In genomic region chr4:188201851-188202250, GRCh38 we compare ENCODE assay signal across 24 cellular contexts.
DNase-seq lines count a peak whose midpoint lies in the region; ATAC-seq, FAIRE-seq and TF ChIP-seq lines count a peak whose summit lies in the region.
"Had no signal": no experiment of that assay in that cellular context is flagged by ENCODE, and none has a peak within 500 bp of the region (broad histone marks: within the 10 kb centered on the region; RNA-seq: fewer than 3 reads in every experiment).

No MANE protein-coding gene starts in this region.

- H3K9me3 Mint-ChIP-seq in astrocyte (ENCODE audit: unreplicated experiment): no peaks in the 10 kb centered on the region

- H3K4me1 ChIP-seq in astrocyte (ENCODE audit: insufficient read depth, low read length): no peaks in the 10 kb centered on the region
- H3K4me1 ChIP-seq: BLaER1 treated with 17β-estradiol and CSF1 and Interleukin-3, amounts not matched to agents 10 nM and 100 nM had no signal

- H3K27ac Mint-ChIP-seq in astrocyte (ENCODE audit: unreplicated experiment): no peak overlapping the region
- H3K27ac Mint-ChIP-seq: CD8-positive, alpha-beta T cell; GM23338 had no signal

- in situ Hi-C loops in GM13976 (cut with MboI; ENCODE audit: low sequenced_read_pairs, unreplicated experiment): no loop called here

- H3K4me2 ChIP-seq in astrocyte (ENCODE audit: low read length): no peak overlapping the region
- H3K4me2 ChIP-seq: BLaER1 treated with 17β-estradiol and CSF1 and Interleukin-3, amounts not matched to agents 10 nM and 100 nM; GM23338; KMS-11; SK-N-SH had no signal

- no peak overlapping the region for H3K4me3 Mint-ChIP-seq in astrocyte (ENCODE audit: unreplicated experiment)
- H3K4me3 Mint-ChIP-seq: CD8-positive, alpha-beta T cell; GM23338 had no signal

- no peaks in the 10 kb centered on the region for H3K79me2 ChIP-seq in astrocyte (ENCODE audit: insufficient read depth, low read length)

- no peaks in the 10 kb centered on the region for H3K27me3 Mint-ChIP-seq in astrocyte (ENCODE audit: low read depth, unreplicated experiment)

- H3K4me3 ChIP-seq in astrocyte (ENCODE audit: insufficient read depth, low read depth, low read length): no peak overlapping the region
- H3K4me3 ChIP-seq: BLaER1 treated with 17β-estradiol and CSF1 and Interleukin-3, amounts not matched to agents 10 nM and 100 nM; GM23338 had no signal

- H4K20me1 ChIP-seq in astrocyte (ENCODE audit: insufficient read depth, low read length): no peaks in the 10 kb centered on the region
- H4K20me1 ChIP-seq: BLaER1 treated with 17β-estradiol and CSF1 and Interleukin-3, amounts not matched to agents 10 nM and 100 nM had no signal

- H3K4me1 Mint-ChIP-seq in astrocyte (ENCODE audit: low read depth, unreplicated experiment): peaks cover 13% of the 10 kb centered on the region

- CTCF ChIA-PET in HEK293T (lab: Yijun Ruan, JAX): no interaction called here

- FAIRE-seq in astrocyte (lab: Jason Lieb, UNC): no peak
- FAIRE-seq: HTR-8/SVneo had no signal

- H3K36me3 ChIP-seq in astrocyte (ENCODE audit: insufficient read depth, low read length): no peaks in the 10 kb centered on the region
- H3K36me3 ChIP-seq: BLaER1 treated with 17β-estradiol and CSF1 and Interleukin-3, amounts not matched to agents 10 nM and 100 nM had no signal

- no peak overlapping the region for H2AFZ ChIP-seq in astrocyte (ENCODE audit: low read depth, low read length)

- peaks cover 2% of the 10 kb centered on the region for H3K9me3 ChIP-seq in astrocyte (ENCODE audit: insufficient read depth, low read depth, low read length)
- H3K9me3 ChIP-seq: BLaER1 treated with 17β-estradiol and CSF1 and Interleukin-3, amounts not matched to agents 10 nM and 100 nM; SK-N-SH had no signal

- POLR2A ChIA-PET in HEK293T (lab: Yijun Ruan, JAX): no interaction called here

- intact Hi-C loops in left colon (cut with DNase I, micrococcal nuclease): no loop called here

- ATAC-seq in left colon: no peak
- no peak for ATAC-seq in HG02852 (IDR thresholded peaks at IDR 0.05; ENCODE audit: unreplicated experiment)
- ATAC-seq: CD8-positive, alpha-beta T cell; GM23338; HCT116; Panc1 had no signal

- no peak overlapping the region for H3K9ac ChIP-seq in astrocyte (ENCODE audit: low read length)
- H3K9ac ChIP-seq: BLaER1 treated with 17β-estradiol and CSF1 and Interleukin-3, amounts not matched to agents 10 nM and 100 nM; KMS-11; SK-N-SH had no signal

- no peaks in the 10 kb centered on the region for H3K36me3 Mint-ChIP-seq in astrocyte (ENCODE audit: low read depth, unreplicated experiment)
- H3K36me3 Mint-ChIP-seq: CD8-positive, alpha-beta T cell had no signal

- H3K27ac ChIP-seq in astrocyte (ENCODE audit: low read depth, low read length): peak overlapping the region; percentile 32
- H3K27ac ChIP-seq: BLaER1 treated with 17β-estradiol and CSF1 and Interleukin-3, amounts not matched to agents 10 nM and 100 nM; KMS-11 had no signal

- peak; percentile 37 for DNase-seq in ELR (ENCODE audit: low read depth)
- no peak for DNase-seq in astrocyte (ENCODE audit: low read depth)
- DNase-seq in fibroblast of peridontal ligament (ENCODE audit: extremely low read depth): peak; percentile 93
- no peak for DNase-seq in left colon
- no peak for DNase-seq in GM13976 (ENCODE audit: low spot score)
- no peak for DNase-seq in HEK293T (ENCODE audit: extremely low spot score)
- DNase-seq: CD8-positive, alpha-beta T cell; MV-4-11; NCI-H1105 treated with DMSO at 0.1 percent for 48 hours; NCI-H1694; NCI-H2081; NCI-H2171; NCI-H345; NCI-H524 treated with DMSO at 0.1 percent for 48 hours; NCI-H82; SIG-M5; SK-N-SH had no signal

- H3K27me3 ChIP-seq in astrocyte (ENCODE audit: insufficient read depth, low read length): no peaks in the 10 kb centered on the region
- H3K27me3 ChIP-seq: BLaER1 treated with 17β-estradiol and CSF1 and Interleukin-3, amounts not matched to agents 10 nM and 100 nM had no signal

- TF ChIP-seq CTCF in astrocyte (IDR thresholded peaks at IDR 0.05; ENCODE audit: insufficient read depth, low read depth, low read length) (no peak), GM13976 (IDR thresholded peaks at IDR 0.05; ENCODE audit: borderline replicate concordance, control extremely low read depth, extremely low read depth, insufficient read depth, missing control alignments) (no peak)

TF ChIP-seq in HEK293T, 16 proteins besides CTCF, POLR2A, EP300 and RAD21:
- TF ChIP-seq ZNF384 (IDR thresholded peaks at IDR 0.05) (no peak), FOXM1 (IDR thresholded peaks at IDR 0.05; ENCODE audit: borderline replicate concordance) (no peak), TARDBP (IDR thresholded peaks at IDR 0.05) (no peak), PKNOX1 (IDR thresholded peaks at IDR 0.05) (no peak), BHLHE40 (IDR thresholded peaks at IDR 0.05; ENCODE audit: borderline replicate concordance) (no peak), CTBP1 (IDR thresholded peaks at IDR 0.05; ENCODE audit: borderline replicate concordance) (no peak), SUZ12 (IDR thresholded peaks at IDR 0.05) (no peak), HDGF (IDR thresholded peaks at IDR 0.05; ENCODE audit: borderline replicate concordance) (no peak), LEF1 (IDR thresholded peaks at IDR 0.05; ENCODE audit: borderline replicate concordance) (no peak), ELF4 (IDR thresholded peaks at IDR 0.05) (no peak), ARNT (IDR thresholded peaks at IDR 0.05) (no peak), FOXA1 (IDR thresholded peaks at IDR 0.05) (no peak), FOXK2 (IDR thresholded peaks at IDR 0.05) (no peak)

Comparison
In these comparisons a context has a peak if more than half of its experiments do, and no peak if none do; other contexts are left out.
1. DNase-seq: peak in ELR (single experiment) and fibroblast of peridontal ligament (single experiment); none in astrocyte (single experiment), left colon (0 of 2), GM13976 (single experiment) and HEK293T (single experiment).